Comparison of ENCODE assay signal across 17 cellular contexts in the genomic region with DNA sequence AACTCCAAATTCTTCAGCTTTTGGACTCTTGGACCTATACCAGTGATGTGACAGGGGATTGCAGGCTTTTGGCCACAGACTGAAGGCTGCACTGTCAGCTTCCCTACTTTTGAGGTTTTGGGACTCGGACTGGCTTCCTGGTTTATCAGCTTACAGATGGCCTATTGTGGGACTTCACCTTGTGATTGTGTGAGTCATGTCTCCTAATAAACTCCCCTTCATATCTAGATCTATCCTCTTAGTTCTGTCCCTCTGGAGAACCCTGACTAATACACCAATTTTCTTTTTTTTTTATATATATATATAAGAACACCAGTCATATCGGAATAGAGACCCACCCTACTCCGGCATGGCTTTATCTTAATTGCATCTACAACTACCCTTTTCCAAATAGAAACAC.
"Had no signal": no experiment of that assay in that cellular context is flagged by ENCODE, and none has a peak within 500 bp of the region (broad histone marks: within the 10 kb centered on the region; RNA-seq: fewer than 3 reads in every experiment).

No MANE protein-coding gene starts in this region.

- H3K27me3 ChIP-seq: ascending aorta, cardiac muscle cell, gastrocnemius medialis, left lung, neural progenitor cell, stomach had no signal

- H3K9ac ChIP-seq: neural progenitor cell, parathyroid adenoma had no signal

- H3K36me3 ChIP-seq: ascending aorta, cardiac muscle cell, gastrocnemius medialis, left lung, neural progenitor cell, stomach, thoracic aorta had no signal

- H3K4me1 ChIP-seq: ascending aorta, gastrocnemius medialis, left lung, neural progenitor cell, parathyroid adenoma, stomach had no signal

- H3K9me3 ChIP-seq: ascending aorta, gastrocnemius medialis, left lung, stomach, thoracic aorta had no signal

- H3K79me2 ChIP-seq: parathyroid adenoma had no signal

- DNase-seq: activated CD4-positive, alpha-beta T cell treated with anti-CD3 and anti-CD28 coated beads for 4 hours; activated CD8-positive, alpha-beta memory T cell treated with anti-CD3 and anti-CD28 coated beads, Interleukin-2, amount 50 U/mL, for 48 hours; activated CD8-positive, alpha-beta T cell treated with anti-CD3 and anti-CD28 coated beads, Interleukin-2, amount 10 ng/mL, durations not matched to agents 7 days and 5 days; activated naive CD4-positive, alpha-beta T cell; activated naive CD8-positive, alpha-beta T cell treated with anti-CD3 and anti-CD28 coated beads, Interleukin-2, amount 50 U/mL, for 24 hours; gastrocnemius medialis; islet precursor cell; left lung; stomach; T-helper 9 cell had no signal

- H3K4me2 ChIP-seq: neural progenitor cell had no signal

- H2AFZ ChIP-seq: neural progenitor cell, parathyroid adenoma had no signal

- H3K27ac ChIP-seq: ascending aorta, cardiac muscle cell, gastrocnemius medialis, left lung, neural progenitor cell, parathyroid adenoma, skin epidermis, stomach, thoracic aorta had no signal

- ATAC-seq: activated CD8-positive, alpha-beta T cell treated with anti-CD3 and anti-CD28 coated beads, Interleukin-2, amount 10 ng/mL, durations not matched to agents 7 days and 5 days; activated naive CD8-positive, alpha-beta T cell treated with anti-CD3 and anti-CD28 coated beads, Interleukin-2, amount 50 U/mL, for 24 hours; esophagus mucosa; gastrocnemius medialis; left lung had no signal

- H3K4me3 ChIP-seq: ascending aorta, cardiac muscle cell, gastrocnemius medialis, left lung, neural progenitor cell, skin epidermis, stomach, thoracic aorta had no signal
